Comparison of ENCODE assay signal across 1 cellular context in the genomic region with DNA sequence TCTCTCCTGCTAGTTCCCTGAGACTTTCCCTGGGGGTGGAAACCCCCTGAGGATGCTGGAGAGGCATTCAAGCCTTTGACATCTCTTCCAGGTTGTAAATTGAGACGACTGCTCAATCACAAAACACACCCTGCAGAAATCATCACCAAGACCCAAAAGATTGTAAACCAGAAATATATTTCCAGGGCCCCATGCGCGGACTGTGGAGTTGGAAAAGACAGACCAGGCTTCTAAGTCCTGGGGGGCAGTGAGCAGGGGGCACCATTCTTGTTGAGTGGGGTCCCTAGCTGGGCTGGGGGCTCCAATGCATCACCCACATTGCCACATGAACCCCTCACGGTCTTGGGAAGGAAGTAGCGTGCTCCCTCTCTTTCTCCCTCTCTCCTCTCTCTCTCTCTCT.
TF ChIP-seq lines count a peak whose summit lies in the region.

No MANE protein-coding gene starts in this region.

TF ChIP-seq in H1, 55 proteins besides CTCF, POLR2A, EP300 and RAD21 (continued from another document):
- TF ChIP-seq E2F6 (IDR thresholded peaks at IDR 0.05) (no peak), NANOG (IDR thresholded peaks at IDR 0.05; ENCODE audit: insufficient read depth, low read depth, low read length, poor library complexity, severe bottlenecking) (no peak), POU5F1 (IDR thresholded peaks at IDR 0.05; ENCODE audit: low read depth, low read length) (no peak), PHF8 (conservative IDR thresholded peaks at IDR 0.05; ENCODE audit: low read depth, low read length) (no peak), CEBPB (IDR thresholded peaks at IDR 0.05; ENCODE audit: low read depth, low read length) (no peak)
